19 cellular contexts compared by ENCODE assay signal in genomic region chr6:39829331-39829730, GRCh38. TPM values are rescaled to one million over a fixed set of nuclear protein-coding genes. Genes with fewer than 3 reads are reported as not detected.
A peak's percentile ranks its signal among the peaks of the same experiment; 100 is the strongest.
DNase-seq lines count a peak whose midpoint lies in the region; ATAC-seq, FAIRE-seq and TF ChIP-seq lines count a peak whose summit lies in the region.
"Had no signal": no experiment of that assay in that cellular context is flagged by ENCODE, and none has a peak within 500 bp of the region (broad histone marks: within the 10 kb centered on the region; RNA-seq: fewer than 3 reads in every experiment).

No MANE protein-coding gene starts in this region.

- H3K27me3 ChIP-seq in left ventricle myocardium inferior (ENCODE audit: low read depth) (no peaks in the 10 kb centered on the region), esophagus squamous epithelium (no peaks in the 10 kb centered on the region), brain microvascular endothelial cell (replicated peaks) (no peaks in the 10 kb centered on the region), transverse colon (no peaks in the 10 kb centered on the region)

- H3K4me1 ChIP-seq in left ventricle myocardium inferior (peaks cover 47% of the 10 kb centered on the region), esophagus squamous epithelium (peaks cover 0 to 80% (median 8%) of the 10 kb centered on the region in 3 donors), transverse colon (peaks cover 0 to 14% (median 1%) of the 10 kb centered on the region in 4 donors)

- TF ChIP-seq CTCF in left ventricle myocardium inferior (IDR thresholded peaks at IDR 0.05; ENCODE audit: borderline replicate concordance) = no peak
- no peak for TF ChIP-seq CTCF in esophagus squamous epithelium (IDR thresholded peaks at IDR 0.05)
- no peak for TF ChIP-seq CTCF in brain microvascular endothelial cell (IDR thresholded peaks at IDR 0.05; ENCODE audit: low read depth, low read length, missing control alignments)
- TF ChIP-seq CTCF in transverse colon (IDR thresholded peaks at IDR 0.05) = no peak

- intact Hi-C loops in left ventricle myocardium inferior (cut with micrococcal nuclease) (no loop called here), Right ventricle myocardium inferior (cut with DNase I) (no loop called here), esophagus squamous epithelium (cut with DNase I) (no loop called here), transverse colon (cut with DNase I; ENCODE audit: low total_unique reads) (no loop called here)

- peak overlapping the region; percentile 81 for H3K27ac ChIP-seq in left ventricle myocardium inferior (replicated peaks)
- H3K27ac ChIP-seq in esophagus squamous epithelium = peak overlapping the region in 3 of 4 donors; percentile 17 to 55 (median 46)
- H3K27ac ChIP-seq in brain microvascular endothelial cell = no peak overlapping the region
- H3K27ac ChIP-seq in transverse colon = peak overlapping the region in 2 of 4 donors; percentile 1 to 34
- H3K27ac ChIP-seq: PC-9 had no signal

- no peak for TF ChIP-seq POLR2A in esophagus squamous epithelium (IDR thresholded peaks at IDR 0.05)
- no peak for TF ChIP-seq POLR2A in transverse colon (IDR thresholded peaks at IDR 0.05)
- no peak for TF ChIP-seq POLR2A in H54 (IDR thresholded peaks at IDR 0.05; ENCODE audit: low read depth, low read length)

- H3K36me3 ChIP-seq in left ventricle myocardium inferior = no peaks in the 10 kb centered on the region
- H3K36me3 ChIP-seq in esophagus squamous epithelium = no peaks in the 10 kb centered on the region
- H3K36me3 ChIP-seq in brain microvascular endothelial cell (replicated peaks) = no peaks in the 10 kb centered on the region
- no peaks in the 10 kb centered on the region for H3K36me3 ChIP-seq in transverse colon

- in situ Hi-C loops in brain microvascular endothelial cell (cut with HindIII; ENCODE audit: low pct_ligation_motif_present, low sequenced_read_pairs) = no loop called here
- in situ Hi-C loops in transverse colon (cut with MboI; ENCODE audit: low pct_ligation_motif_present in 1 of 4, low pct_unique_long_range_greater_than_20kb in 1 of 4, low sequenced_read_pairs in 3 of 4) = no loop called here

- no peak for DNase-seq in left ventricle myocardium inferior
- no peak for DNase-seq in Right ventricle myocardium inferior (ENCODE audit: missing footprints)
- no peak for DNase-seq in esophagus squamous epithelium (lab: John Stamatoyannopoulos, UW)
- DNase-seq in renal cortical epithelial cell (ENCODE audit: low read depth) = peak; percentile 11
- DNase-seq in brain microvascular endothelial cell = no peak
- DNase-seq in NCI-H1105 treated with DMSO at 0.1 percent for 48 hours (lab: John Stamatoyannopoulos, UW) = no peak
- DNase-seq in transverse colon = no peak
- no peak for DNase-seq in H54 (ENCODE audit: insufficient read length, low spot score)
- DNase-seq: CD4-positive, CD25-positive, alpha-beta regulatory T cell; H7; Kasumi-1; NCI-H1417 treated with DMSO at 0.1 percent for 48 hours; NCI-H187; NCI-H446; NCI-H526; PC-9; RPMI8226 had no signal

- TF ChIP-seq EP300 in transverse colon (IDR thresholded peaks at IDR 0.05; ENCODE audit: low read depth) = no peak

- ATAC-seq in Right ventricle myocardium inferior = no peak

- H3K9me3 ChIP-seq in left ventricle myocardium inferior (replicated peaks) (no peaks in the 10 kb centered on the region), esophagus squamous epithelium (no peaks in the 10 kb centered on the region), transverse colon (no peaks in the 10 kb centered on the region)

- 54 to 65% methylated on average over 2 of the region's 2 CpGs for WGBS in esophagus squamous epithelium, 2 donors
- 69 to 80% methylated on average over 1 to 2 of the region's 2 CpGs for whole genome bisulfite sequencing in transverse colon (ENCODE audit: low coverage in 1 of 2), 2 donors

- FAIRE-seq in H54 (lab: Jason Lieb, UNC) = no peak
- FAIRE-seq: A204.1 had no signal

- H3K4me3 ChIP-seq in left ventricle myocardium inferior (no peak overlapping the region), esophagus squamous epithelium (no peak overlapping the region), brain microvascular endothelial cell (ENCODE audit: low read depth, low read length) (no peak overlapping the region), transverse colon (no peak overlapping the region)
- H3K4me3 ChIP-seq: PC-9 had no signal

RNA-seq across cellular contexts. Expression of gene DAAM2, which starts 37.2 kb away (rescaled TPM):
- total RNA-seq in left ventricle myocardium inferior (19.1 TPM), Right ventricle myocardium inferior (14.7 TPM), esophagus squamous epithelium (10 to 100 TPM in 2 of 4 donors, 1 to 10 TPM in 2; 3.7 to 55.9 (median 11.9) TPM), renal cortical epithelial cell (1.7 TPM in 1 of 2 replicates, not detected in the other), transverse colon (10 to 100 TPM; 15.7 to 31.6 (median 20.7) TPM)
- total RNA-seq: CD4-positive, CD25-positive, alpha-beta regulatory T cell; MCF 10A; PC-9 had no signal
